Comparison of ENCODE assay signal across 8 cellular contexts in genomic region chr2:140210963-140211362, GRCh38.
"Had no signal": no experiment of that assay in that cellular context is flagged by ENCODE, and none has a peak within 500 bp of the region (broad histone marks: within the 10 kb centered on the region; RNA-seq: fewer than 3 reads in every experiment).

No MANE protein-coding gene starts in this region.

- H3K4me1 ChIP-seq: HAP-1 had no signal

- H3K4me3 ChIP-seq: GM23248, HAP-1 had no signal

- H3K27ac ChIP-seq: GM23248, HL-60 had no signal

- H3K9me3 ChIP-seq: HAP-1 had no signal

- H2AFZ ChIP-seq: GM23248 had no signal

- H3K9ac ChIP-seq: GM23248 had no signal

- DNase-seq: GM23248, GOT3, H7, HFFc6, KG1 had no signal

- ATAC-seq: HCT116 had no signal

- H3K36me3 ChIP-seq: HAP-1 had no signal
